Comparison of ENCODE assay signal across 27 cellular contexts in the genomic region with DNA sequence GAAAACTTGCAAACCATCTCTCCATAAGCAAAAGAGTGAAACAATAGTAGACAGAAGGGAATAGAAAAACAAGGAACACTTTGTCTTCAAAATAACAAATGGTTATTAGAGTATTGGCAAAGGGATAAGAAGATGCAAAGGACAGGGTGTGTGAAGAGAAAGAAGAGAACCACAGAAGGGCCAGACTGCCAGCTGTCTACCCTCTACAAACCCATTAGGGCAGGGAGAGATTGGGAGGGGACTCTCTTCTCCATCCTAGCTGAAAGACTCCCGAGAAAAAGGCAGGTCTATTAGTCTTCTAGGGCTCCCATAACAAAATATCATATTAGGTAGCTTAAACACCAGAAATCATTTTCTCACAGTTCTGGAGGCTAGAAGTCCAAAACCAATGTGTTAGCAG.
"Had no signal": no experiment of that assay in that cellular context is flagged by ENCODE, and none has a peak within 500 bp of the region (broad histone marks: within the 10 kb centered on the region; RNA-seq: fewer than 3 reads in every experiment).

No MANE protein-coding gene starts in this region.

- H3K27ac Mint-ChIP-seq: activated CD8-positive, alpha-beta T cell treated with anti-CD3 and anti-CD28 coated beads for 36 hours; activated naive CD8-positive, alpha-beta T cell treated with anti-CD3 and anti-CD28 coated beads, Interleukin-2, amount 10 ng/mL, durations not matched to agents 7 days and 5 days; activated T-cell treated with anti-CD3 and anti-CD28 coated beads, Interleukin-2, amount 50 U/mL, for 72 hours; activated T-helper 2 cell treated with anti-CD3 and anti-CD28 coated beads, Interferon-gamma antibody, Interleukin-2, Interleukin-4, amounts not matched to agents 10 μg/mL and 5 μg/mL and 100 μg/mL, durations not matched to agents 14 hours and 24 hours and 36 hours; brain; T-helper 1 cell treated with Interleukin-12 subunit alpha and Interleukin-12 subunit beta and Interleukin-4 antibody, amounts not matched to agents 30 μg/mL and 1 μg/mL, for 36 hours had no signal

- H3K9me3 Mint-ChIP-seq: activated CD8-positive, alpha-beta T cell treated with anti-CD3 and anti-CD28 coated beads for 36 hours; activated naive CD8-positive, alpha-beta T cell treated with anti-CD3 and anti-CD28 coated beads, Interleukin-2, amount 10 ng/mL, durations not matched to agents 7 days and 5 days; activated T-cell treated with anti-CD3 and anti-CD28 coated beads, Interleukin-2, amount 50 U/mL, for 72 hours; activated T-helper 2 cell treated with anti-CD3 and anti-CD28 coated beads, Interferon-gamma antibody, Interleukin-2, Interleukin-4, amounts not matched to agents 10 μg/mL and 5 μg/mL and 100 μg/mL, durations not matched to agents 14 hours and 24 hours and 36 hours; T-helper 1 cell treated with Interleukin-12 subunit alpha and Interleukin-12 subunit beta and Interleukin-4 antibody, amounts not matched to agents 30 μg/mL and 1 μg/mL, for 36 hours had no signal

- H3K4me1 ChIP-seq: SJCRH30 had no signal

- H3K9me3 ChIP-seq: SJCRH30 had no signal

- H3K9ac ChIP-seq: KMS-11 had no signal

- H3K4me1 Mint-ChIP-seq: activated naive CD8-positive, alpha-beta T cell treated with anti-CD3 and anti-CD28 coated beads, Interleukin-2, amount 10 ng/mL, durations not matched to agents 7 days and 5 days; brain had no signal

- H3K27ac ChIP-seq: cardiac muscle cell, KMS-11, SJCRH30 had no signal

- H3K36me3 ChIP-seq: cardiac muscle cell, SJCRH30 had no signal

- DNase-seq: activated CD4-positive, alpha-beta T cell treated with anti-CD3 and anti-CD28 coated beads for 4 hours; activated CD8-positive, alpha-beta memory T cell treated with anti-CD3 and anti-CD28 coated beads, Interleukin-2, amount 50 U/mL, for 4 hours; activated CD8-positive, alpha-beta T cell treated with anti-CD3 and anti-CD28 coated beads for 36 hours; activated gamma-delta T cell treated with Interleukin-2 at 50 U/mL for 16 hours; activated naive CD4-positive, alpha-beta T cell treated with anti-CD3 and anti-CD28 coated beads, Interleukin-2, amount 50 U/mL, for 16 hours; activated naive CD8-positive, alpha-beta T cell treated with anti-CD3 and anti-CD28 coated beads, Interleukin-2, amount 10 ng/mL, durations not matched to agents 7 days and 5 days; activated T-cell treated with anti-CD3 and anti-CD28 coated beads, Interleukin-2, amount 50 U/mL, for 72 hours; aorta; MM.1S; NCI-H146; NCI-H187 treated with DMSO at 0.1 percent for 48 hours; NCI-H2081 treated with DMSO at 0.1 percent for 48 hours; NCI-H526; NCI-H774; NK-92 treated with Interleukin-12 subunit alpha and Interleukin-12 subunit beta, amount 100 ng/mL, for 24 hours; OCI-M1; Right ventricle myocardium superior; RPMI8226; SJCRH30 had no signal

- H3K36me3 Mint-ChIP-seq: activated naive CD8-positive, alpha-beta T cell treated with anti-CD3 and anti-CD28 coated beads, Interleukin-2, amount 10 ng/mL, durations not matched to agents 7 days and 5 days; brain had no signal

- H3K4me3 ChIP-seq: cardiac muscle cell, SJCRH30 had no signal

- ATAC-seq: activated CD4-positive, CD25-positive, alpha-beta regulatory T cell treated with anti-CD3 and anti-CD28 coated beads, Interleukin-2, amount 50 U/mL, for 24 hours; activated CD8-positive, alpha-beta T cell treated with anti-CD3 and anti-CD28 coated beads for 36 hours; activated T-cell treated with anti-CD3 and anti-CD28 coated beads, Interleukin-2, amount 50 U/mL, for 72 hours; HepG2; Panc1 had no signal

- H3K27me3 ChIP-seq: cardiac muscle cell, SJCRH30 had no signal

- H3K4me3 Mint-ChIP-seq: activated CD8-positive, alpha-beta T cell treated with anti-CD3 and anti-CD28 coated beads for 36 hours; activated naive CD8-positive, alpha-beta T cell treated with anti-CD3 and anti-CD28 coated beads, Interleukin-2, amount 10 ng/mL, durations not matched to agents 7 days and 5 days; activated T-cell treated with anti-CD3 and anti-CD28 coated beads, Interleukin-2, amount 50 U/mL, for 72 hours; brain; T-helper 1 cell treated with Interleukin-12 subunit alpha and Interleukin-12 subunit beta and Interleukin-4 antibody, amounts not matched to agents 30 μg/mL and 1 μg/mL, for 36 hours had no signal

- H3K4me2 ChIP-seq: KMS-11 had no signal
